22 cellular contexts compared by ENCODE assay signal in genomic region chr2:56232912-56233311, GRCh38.
"Had no signal": no experiment of that assay in that cellular context is flagged by ENCODE, and none has a peak within 500 bp of the region (broad histone marks: within the 10 kb centered on the region; RNA-seq: fewer than 3 reads in every experiment).

No MANE protein-coding gene starts in this region.

- H3K27ac ChIP-seq: breast epithelium, KMS-11, VCaP had no signal

- H3K9me3 ChIP-seq: breast epithelium had no signal

- ATAC-seq: activated CD4-positive, alpha-beta T cell treated with anti-CD3 and anti-CD28 coated beads for 36 hours; activated CD8-positive, alpha-beta memory T cell treated with anti-CD3 and anti-CD28 coated beads, Interleukin-2, amount 10 ng/mL, durations not matched to agents 7 days and 5 days had no signal

- H3K27me3 ChIP-seq: breast epithelium had no signal

- H3K36me3 ChIP-seq: breast epithelium had no signal

- H3K9ac ChIP-seq: KMS-11 had no signal

- H3K4me3 ChIP-seq: breast epithelium had no signal

- DNase-seq: activated CD4-positive, alpha-beta T cell treated with anti-CD3 and anti-CD28 coated beads for 36 hours; activated CD4-positive, alpha-beta T cell treated with anti-CD3 and anti-CD28 coated beads, Interleukin-2, amount 50 U/mL, for 1 hour; activated CD8-positive, alpha-beta memory T cell treated with anti-CD3 and anti-CD28 coated beads, Interleukin-2, amount 10 ng/mL, durations not matched to agents 7 days and 5 days; activated effector memory CD4-positive, alpha-beta T cell treated with Interleukin-2 at 50 U/mL for 16 hours; activated naive CD4-positive, alpha-beta T cell; activated T-cell treated with anti-CD3 and anti-CD28 coated beads, Interleukin-2, amount 50 U/mL, for 24 hours; aorta; central memory CD4-positive, alpha-beta T cell; NCI-H1092; NCI-H1417 treated with DMSO at 0.1 percent for 48 hours; NCI-H1694; NCI-H2029; NCI-H2107; NCI-H2171 treated with DMSO at 0.1 percent for 48 hours; NCI-H345; NCI-H510A; NCI-H69; SIG-M5; T-helper 1 cell had no signal

- H3K4me1 ChIP-seq: breast epithelium had no signal
